7 cellular contexts compared by ENCODE assay signal in the genomic region with DNA sequence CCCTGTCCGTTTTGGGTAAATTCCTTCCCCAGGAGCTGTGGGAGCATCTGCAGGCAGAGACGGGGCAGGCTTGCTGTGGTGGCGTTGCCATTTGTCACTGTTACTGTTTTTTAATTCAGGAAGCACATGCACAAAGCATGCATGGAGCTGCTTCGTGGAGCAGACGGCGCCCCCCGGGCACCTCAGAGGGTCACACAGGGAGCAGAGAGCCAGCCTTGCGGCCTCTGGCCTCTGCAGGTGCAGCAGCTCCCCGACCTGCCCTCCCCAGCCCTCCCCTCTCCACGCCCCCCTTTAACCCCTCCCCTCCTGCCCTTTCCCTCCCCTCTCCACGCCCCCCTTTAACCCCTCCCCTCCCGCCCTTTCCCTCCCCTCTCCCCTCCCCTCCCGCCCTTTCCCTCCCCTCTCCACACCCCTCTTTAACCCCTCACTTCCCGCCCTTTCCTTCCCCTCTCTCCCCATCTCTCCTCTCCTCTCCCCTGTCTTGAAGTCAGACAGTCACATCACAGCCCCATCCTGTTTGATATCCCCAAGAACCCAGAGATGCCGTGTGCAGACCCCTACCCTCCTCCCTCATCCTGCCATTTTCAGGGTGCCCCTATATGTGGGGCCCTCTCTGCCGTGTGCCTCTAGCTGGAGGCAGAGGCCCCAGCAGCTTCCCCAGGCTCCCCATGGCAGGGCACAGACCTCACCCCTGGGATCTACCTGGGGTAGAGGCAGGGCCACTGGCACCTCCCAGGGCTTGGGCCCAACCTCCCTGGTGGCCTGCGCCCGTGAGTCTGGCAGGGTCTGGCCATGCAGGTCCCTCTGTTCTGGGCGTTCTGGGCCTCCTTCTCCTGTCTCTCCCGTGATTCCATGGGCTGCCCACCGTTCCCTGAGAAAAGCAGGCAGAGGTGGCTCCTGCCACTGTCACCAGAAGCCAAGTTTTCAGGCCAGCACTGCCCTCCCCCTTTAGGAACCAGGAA. TPM values are rescaled to one million over a fixed set of nuclear protein-coding genes. Genes with fewer than 3 reads are reported as not detected.
DNase-seq lines count a peak whose midpoint lies in the region; ATAC-seq and TF ChIP-seq lines count a peak whose summit lies in the region.

No MANE protein-coding gene starts in this region.

- H3K27ac Mint-ChIP-seq in activated T-cell treated with anti-CD3 and anti-CD28 coated beads, Interleukin-2, amount 50 U/mL, for 72 hours = no peak overlapping the region

- TF ChIP-seq EP300 in sigmoid colon (IDR thresholded peaks at IDR 0.05) = no peak

- TF ChIP-seq POLR2A in sigmoid colon (IDR thresholded peaks at IDR 0.05) = no peak

- peak; percentile 78 for DNase-seq in GM13976 (ENCODE audit: low spot score)
- peak; percentile 56 for DNase-seq in NCI-H345 treated with DMSO at 0.1 percent for 48 hours (lab: John Stamatoyannopoulos, UW; ENCODE audit: unreplicated experiment)
- peak; percentile 46 to 54 for DNase-seq in activated T-cell treated with anti-CD3 and anti-CD28 coated beads, Interleukin-2, amount 50 U/mL, for 72 hours
- DNase-seq in fibroblast of peridontal ligament (ENCODE audit: extremely low read depth) = peak; percentile 38
- no peak for DNase-seq in sigmoid colon

- no peaks in the 10 kb centered on the region for H3K36me3 Mint-ChIP-seq in activated T-cell treated with anti-CD3 and anti-CD28 coated beads, Interleukin-2, amount 50 U/mL, for 72 hours (ENCODE audit: insufficient read depth in 2 of 2)

- no peaks in the 10 kb centered on the region for H3K9me3 Mint-ChIP-seq in activated T-cell treated with anti-CD3 and anti-CD28 coated beads, Interleukin-2, amount 50 U/mL, for 72 hours

- TF ChIP-seq CTCF in GM13976 (IDR thresholded peaks at IDR 0.05; ENCODE audit: borderline replicate concordance, control extremely low read depth, extremely low read depth, insufficient read depth, missing control alignments) (no peak), sigmoid colon (IDR thresholded peaks at IDR 0.05) (no peak)

- intact Hi-C loops in sigmoid colon (cut with DNase I) = loop anchor here (10.0 kb wide), 1 partner anchor 124 kb away; a partner anchor contains a TSS

- peaks cover 13% of the 10 kb centered on the region for H3K4me1 Mint-ChIP-seq in activated T-cell treated with anti-CD3 and anti-CD28 coated beads, Interleukin-2, amount 50 U/mL, for 72 hours (ENCODE audit: low read depth)

- peak overlapping the region in 1 of 2 donors; percentile 24 for H3K4me3 Mint-ChIP-seq in activated T-cell treated with anti-CD3 and anti-CD28 coated beads, Interleukin-2, amount 50 U/mL, for 72 hours

- H3K4me3 ChIP-seq in sigmoid colon = peak overlapping the region in 1 of 4 donors; percentile 2

- in situ Hi-C loops in GM13976 (cut with MboI; ENCODE audit: low sequenced_read_pairs, unreplicated experiment) = no loop called here

- 19 to 30% methylated on average over 21 of the region's 21 CpGs for WGBS in sigmoid colon, 2 donors

- peak; percentile 52 to 69 for ATAC-seq in activated T-cell treated with anti-CD3 and anti-CD28 coated beads, Interleukin-2, amount 50 U/mL, for 72 hours (replicated peaks in 1 of 2)
- ATAC-seq in HG03095 (IDR thresholded peaks at IDR 0.05; ENCODE audit: unreplicated experiment) (no peak), HG02852 (IDR thresholded peaks at IDR 0.05; ENCODE audit: unreplicated experiment) (no peak)

- no peaks in the 10 kb centered on the region for H3K36me3 ChIP-seq in sigmoid colon

- H3K9me3 ChIP-seq in sigmoid colon = no peaks in the 10 kb centered on the region

- H3K27me3 ChIP-seq in sigmoid colon = peaks cover 4 to 31% (median 24%) of the 10 kb centered on the region in 3 donors

- H3K27ac ChIP-seq in sigmoid colon = peak overlapping the region in 3 of 4 donors; percentile 26 to 88 (median 32)

- no peaks in the 10 kb centered on the region for H3K27me3 Mint-ChIP-seq in activated T-cell treated with anti-CD3 and anti-CD28 coated beads, Interleukin-2, amount 50 U/mL, for 72 hours (ENCODE audit: low read depth)

- peaks cover 3 to 45% (median 36%) of the 10 kb centered on the region in 4 donors for H3K4me1 ChIP-seq in sigmoid colon

RNA-seq across cellular contexts. Expression of a gene that starts 29.6 kb away (rescaled TPM):
- 10 to 100 TPM; 35.6 to 41.6 TPM for total RNA-seq in activated T-cell treated with anti-CD3 and anti-CD28 coated beads, Interleukin-2, amount 50 U/mL, for 72 hours
- total RNA-seq in sigmoid colon = 10 to 100 TPM; 57.4 to 80.9 (median 67.3) TPM
- 10 to 100 TPM; 60.8 to 76.3 (median 71.8) TPM for polyA plus RNA-seq in sigmoid colon

Comparison
In these comparisons a context has a peak if more than half of its experiments do, and no peak if none do; other contexts are left out.
1. ATAC-seq: peak in activated T-cell treated with anti-CD3 and anti-CD28 coated beads, Interleukin-2, amount 50 U/mL, for 72 hours (2 of 2); none in HG03095 (single experiment) and HG02852 (single experiment).